ENCODE assay signal across 14 cellular contexts in the genomic region with DNA sequence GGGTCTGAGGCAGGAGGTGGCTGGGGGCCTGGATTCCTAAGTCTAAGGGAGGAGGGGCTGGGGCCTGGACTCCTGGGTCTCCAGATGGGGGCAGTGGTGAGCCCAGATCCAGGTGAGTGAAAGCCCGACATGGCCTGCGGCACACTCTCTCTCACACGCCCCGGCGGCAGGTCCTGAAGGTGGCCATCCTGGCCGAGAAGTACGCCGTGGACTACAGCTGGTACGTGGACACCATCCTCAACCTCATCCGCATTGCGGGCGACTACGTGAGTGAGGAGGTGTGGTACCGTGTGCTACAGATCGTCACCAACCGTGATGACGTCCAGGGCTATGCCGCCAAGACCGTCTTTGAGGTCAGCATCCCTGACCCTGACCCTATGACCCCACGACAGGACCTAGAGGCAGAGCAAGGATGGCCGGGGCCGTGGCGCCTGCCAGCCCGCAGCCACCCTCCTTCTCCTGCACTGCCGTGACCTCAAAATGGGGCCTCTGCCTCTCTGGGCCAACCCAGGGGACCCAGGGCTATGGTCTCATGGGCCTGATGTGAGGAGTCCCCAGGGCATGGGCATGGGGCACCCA. TPM values are rescaled to one million over a fixed set of nuclear protein-coding genes. Genes with fewer than 3 reads are reported as not detected.
DNase-seq lines count a peak whose midpoint lies in the region; ATAC-seq and TF ChIP-seq lines count a peak whose summit lies in the region.
"Had no signal": no experiment of that assay in that cellular context is flagged by ENCODE, and none has a peak within 500 bp of the region (broad histone marks: within the 10 kb centered on the region; RNA-seq: fewer than 3 reads in every experiment).

No MANE protein-coding gene starts in this region.

- H3K9me3 ChIP-seq in spleen, result no peaks in the 10 kb centered on the region
- H3K9me3 ChIP-seq: BLaER1 had no signal

- H3K27ac Mint-ChIP-seq in activated naive CD8-positive, alpha-beta T cell treated with anti-CD3 and anti-CD28 coated beads for 36 hours, result no peak overlapping the region
- no peak overlapping the region for H3K27ac Mint-ChIP-seq in activated naive CD8-positive, alpha-beta T cell treated with anti-CD3 and anti-CD28 coated beads, Interleukin-2, amount 50 U/mL, for 24 hours
- no peak overlapping the region for H3K27ac Mint-ChIP-seq in endothelial cell (ENCODE audit: unreplicated experiment)
- H3K27ac Mint-ChIP-seq in stimulated activated naive CD8-positive, alpha-beta T cell treated with anti-CD3 and anti-CD28 coated beads, Interleukin-15, amount 100 ng/mL, for 72 hours, result no peak overlapping the region
- H3K27ac Mint-ChIP-seq: activated B cell treated with CpG ODN at 0.5 μM for 24 hours; stimulated activated naive CD8-positive, alpha-beta T cell treated with anti-CD3 and anti-CD28 coated beads, Interleukin-15, Interleukin-2, amounts not matched to agents 100 ng/mL and 50 ng/mL, for 24 hours had no signal

- H3K4me3 ChIP-seq in spleen, result no peak overlapping the region
- H3K4me3 ChIP-seq: BLaER1 had no signal

- peak; percentile 18 for DNase-seq in activated naive CD8-positive, alpha-beta T cell treated with anti-CD3 and anti-CD28 coated beads for 36 hours
- DNase-seq in activated naive CD8-positive, alpha-beta T cell treated with anti-CD3 and anti-CD28 coated beads, Interleukin-2, amount 50 U/mL, for 24 hours, result no peak
- peak; percentile 51 for DNase-seq in endothelial cell (ENCODE audit: low spot score)
- no peak for DNase-seq in stimulated activated naive CD8-positive, alpha-beta T cell treated with anti-CD3 and anti-CD28 coated beads, Interleukin-15, amount 100 ng/mL, for 72 hours
- no peak for DNase-seq in spleen
- no peak for DNase-seq in NCI-H526 treated with DMSO at 0.1 percent for 48 hours (lab: John Stamatoyannopoulos, UW)
- DNase-seq in posterior vena cava (ENCODE audit: low spot score), result no peak
- DNase-seq: activated B cell treated with CpG ODN at 0.5 μM for 24 hours; NCI-H1417; stimulated activated CD4-positive, alpha-beta T cell treated with anti-CD3 and anti-CD28 coated beads, Interleukin-4, amount 100 ng/mL, for 1 hour had no signal

- no peaks in the 10 kb centered on the region for H3K27me3 Mint-ChIP-seq in activated naive CD8-positive, alpha-beta T cell treated with anti-CD3 and anti-CD28 coated beads for 36 hours
- no peaks in the 10 kb centered on the region for H3K27me3 Mint-ChIP-seq in activated naive CD8-positive, alpha-beta T cell treated with anti-CD3 and anti-CD28 coated beads, Interleukin-2, amount 50 U/mL, for 24 hours
- peaks cover 22% of the 10 kb centered on the region for H3K27me3 Mint-ChIP-seq in endothelial cell (ENCODE audit: unreplicated experiment)
- no peaks in the 10 kb centered on the region for H3K27me3 Mint-ChIP-seq in stimulated activated naive CD8-positive, alpha-beta T cell treated with anti-CD3 and anti-CD28 coated beads, Interleukin-15, amount 100 ng/mL, for 72 hours
- H3K27me3 Mint-ChIP-seq: activated B cell treated with CpG ODN at 0.5 μM for 24 hours; progenitor cell of endocrine pancreas; stimulated activated naive CD8-positive, alpha-beta T cell treated with anti-CD3 and anti-CD28 coated beads, Interleukin-15, Interleukin-2, amounts not matched to agents 100 ng/mL and 50 ng/mL, for 24 hours had no signal

- H3K36me3 Mint-ChIP-seq in activated naive CD8-positive, alpha-beta T cell treated with anti-CD3 and anti-CD28 coated beads for 36 hours, result peaks cover 2% of the 10 kb centered on the region
- H3K36me3 Mint-ChIP-seq in activated naive CD8-positive, alpha-beta T cell treated with anti-CD3 and anti-CD28 coated beads, Interleukin-2, amount 50 U/mL, for 24 hours (ENCODE audit: low read depth), result peaks cover 23% of the 10 kb centered on the region
- H3K36me3 Mint-ChIP-seq in endothelial cell (ENCODE audit: low read depth, unreplicated experiment), result peaks cover 34% of the 10 kb centered on the region

- TF ChIP-seq CTCF in endothelial cell (IDR thresholded peaks at IDR 0.05; ENCODE audit: unreplicated experiment) (no peak), spleen (IDR thresholded peaks at IDR 0.05 in 8 of 11, conservative IDR thresholded peaks at IDR 0.05 in 3 of 11) (peak in 1 of 11 experiments; percentile 8)

- WGBS in spleen, 5 donors, result 94 to 98% (median 95%) methylated on average over 23 to 25 of the region's 25 CpGs

- H3K4me1 Mint-ChIP-seq in activated naive CD8-positive, alpha-beta T cell treated with anti-CD3 and anti-CD28 coated beads for 36 hours, result no peaks in the 10 kb centered on the region
- H3K4me1 Mint-ChIP-seq in activated naive CD8-positive, alpha-beta T cell treated with anti-CD3 and anti-CD28 coated beads, Interleukin-2, amount 50 U/mL, for 24 hours, result no peaks in the 10 kb centered on the region
- H3K4me1 Mint-ChIP-seq in endothelial cell (ENCODE audit: unreplicated experiment), result peaks cover 5% of the 10 kb centered on the region
- no peaks in the 10 kb centered on the region for H3K4me1 Mint-ChIP-seq in stimulated activated naive CD8-positive, alpha-beta T cell treated with anti-CD3 and anti-CD28 coated beads, Interleukin-15, amount 100 ng/mL, for 72 hours
- H3K4me1 Mint-ChIP-seq: activated B cell treated with CpG ODN at 0.5 μM for 24 hours had no signal

- H3K4me1 ChIP-seq in spleen, result peaks cover 0 to 6% (median 0%) of the 10 kb centered on the region in 6 donors

- TF ChIP-seq POLR2A in spleen (IDR thresholded peaks at IDR 0.05), result no peak

- intact Hi-C loops in spleen (cut with DNase I; ENCODE audit: low total_unique reads) (no loop called here), posterior vena cava (cut with DNase I) (loop anchor here in 1 of 2 donors (5.0 kb wide), 2 partner anchors 33 to 1363 kb away; a partner anchor contains a TSS)

- peaks cover 27 to 100% (median 99%) of the 10 kb centered on the region in 6 donors for H3K36me3 ChIP-seq in spleen

- no peaks in the 10 kb centered on the region for H3K9me3 Mint-ChIP-seq in activated naive CD8-positive, alpha-beta T cell treated with anti-CD3 and anti-CD28 coated beads for 36 hours
- H3K9me3 Mint-ChIP-seq in activated naive CD8-positive, alpha-beta T cell treated with anti-CD3 and anti-CD28 coated beads, Interleukin-2, amount 50 U/mL, for 24 hours, result no peaks in the 10 kb centered on the region
- no peaks in the 10 kb centered on the region for H3K9me3 Mint-ChIP-seq in endothelial cell (ENCODE audit: unreplicated experiment)
- no peaks in the 10 kb centered on the region for H3K9me3 Mint-ChIP-seq in stimulated activated naive CD8-positive, alpha-beta T cell treated with anti-CD3 and anti-CD28 coated beads, Interleukin-15, amount 100 ng/mL, for 72 hours
- H3K9me3 Mint-ChIP-seq: activated B cell treated with CpG ODN at 0.5 μM for 24 hours; stimulated activated naive CD8-positive, alpha-beta T cell treated with anti-CD3 and anti-CD28 coated beads, Interleukin-15, Interleukin-2, amounts not matched to agents 100 ng/mL and 50 ng/mL, for 24 hours had no signal

- no peak for TF ChIP-seq EP300 in Ishikawa (IDR thresholded peaks at IDR 0.05; ENCODE audit: borderline replicate concordance)

- no peak overlapping the region for H3K27ac ChIP-seq in spleen
- H3K27ac ChIP-seq: BLaER1 had no signal

- no peaks in the 10 kb centered on the region for H3K27me3 ChIP-seq in spleen (replicated peaks in 1 of 7)
- H3K27me3 ChIP-seq: BLaER1 had no signal

- H3K4me3 Mint-ChIP-seq in activated naive CD8-positive, alpha-beta T cell treated with anti-CD3 and anti-CD28 coated beads for 36 hours, result no peak overlapping the region
- H3K4me3 Mint-ChIP-seq in activated naive CD8-positive, alpha-beta T cell treated with anti-CD3 and anti-CD28 coated beads, Interleukin-2, amount 50 U/mL, for 24 hours, result no peak overlapping the region
- no peak overlapping the region for H3K4me3 Mint-ChIP-seq in endothelial cell (ENCODE audit: unreplicated experiment)
- H3K4me3 Mint-ChIP-seq in stimulated activated naive CD8-positive, alpha-beta T cell treated with anti-CD3 and anti-CD28 coated beads, Interleukin-15, amount 100 ng/mL, for 72 hours, result no peak overlapping the region
- H3K4me3 Mint-ChIP-seq: activated B cell treated with CpG ODN at 0.5 μM for 24 hours; stimulated activated naive CD8-positive, alpha-beta T cell treated with anti-CD3 and anti-CD28 coated beads, Interleukin-15, Interleukin-2, amounts not matched to agents 100 ng/mL and 50 ng/mL, for 24 hours had no signal

- peak; percentile 3; the same call in 1 of the 2 replicates for TF ChIP-seq RAD21 in Ishikawa (IDR thresholded peaks at IDR 0.05; ENCODE audit: low read depth)

- no peak for ATAC-seq in activated naive CD8-positive, alpha-beta T cell treated with anti-CD3 and anti-CD28 coated beads, Interleukin-2, amount 50 U/mL, for 24 hours
- peak; percentile 33 for ATAC-seq in stimulated activated naive CD8-positive, alpha-beta T cell treated with anti-CD3 and anti-CD28 coated beads, Interleukin-15, amount 100 ng/mL, for 72 hours

TF ChIP-seq in Ishikawa, 13 proteins besides CTCF, POLR2A, EP300 and RAD21 (continues in another document):
- no peak for TF ChIP-seq TCF12 (IDR thresholded peaks at IDR 0.05; ENCODE audit: low read depth)
- no peak for TF ChIP-seq FOXM1 (IDR thresholded peaks at IDR 0.05; ENCODE audit: borderline replicate concordance, low read depth)

RNA-seq across cellular contexts. Expression of a gene that starts 13.2 kb away (rescaled TPM):
- total RNA-seq in activated naive CD8-positive, alpha-beta T cell treated with anti-CD3 and anti-CD28 coated beads for 36 hours, result 10 to 100 TPM; 28.7 to 30.9 TPM
- total RNA-seq in endothelial cell (ENCODE audit: unreplicated experiment) (15.6 TPM), spleen (10 to 100 TPM; 10.7 to 22.1 (median 15.1) TPM), posterior vena cava (10 to 100 TPM in 1 of 2 donors, 1 to 10 TPM in 1; 6.9 to 12.2 TPM)
- 10 to 100 TPM; 16.7 to 20.3 (median 16.9) TPM for polyA plus RNA-seq in spleen

RNA-seq across cellular contexts. Expression of a gene that starts 18.2 kb away (rescaled TPM):
- total RNA-seq in activated naive CD8-positive, alpha-beta T cell treated with anti-CD3 and anti-CD28 coated beads for 36 hours, result 10 to 100 TPM; 41.6 to 44.8 TPM
- 117 TPM for total RNA-seq in endothelial cell (ENCODE audit: unreplicated experiment)
- total RNA-seq in spleen, result 10 to 100 TPM; 29.4 to 61.0 (median 50.7) TPM
- polyA plus RNA-seq in spleen, result 10 to 100 TPM; 26.6 to 42.7 (median 35.3) TPM
- 10 to 100 TPM; 25.6 to 25.9 TPM for total RNA-seq in posterior vena cava

RNA-seq across cellular contexts. Expression of a gene that starts 33.1 kb away (rescaled TPM):
- 10 to 100 TPM; 83.0 to 83.2 TPM for total RNA-seq in activated naive CD8-positive, alpha-beta T cell treated with anti-CD3 and anti-CD28 coated beads for 36 hours
- 191 TPM for total RNA-seq in endothelial cell (ENCODE audit: unreplicated experiment)
- total RNA-seq in spleen, result 100 to 1,000 TPM in 3 of 7 donors, 10 to 100 TPM in 4; 79.8 to 108 (median 95.4) TPM
- polyA plus RNA-seq in spleen, result 10 to 100 TPM; 18.1 to 43.6 (median 19.0) TPM
- total RNA-seq in posterior vena cava, result 10 to 100 TPM; 81.7 to 88.1 TPM

RNA-seq across cellular contexts. Expression of a gene that starts 36.8 kb away (rescaled TPM):
- under 1 TPM; 0.58 to 0.72 TPM for total RNA-seq in activated naive CD8-positive, alpha-beta T cell treated with anti-CD3 and anti-CD28 coated beads for 36 hours
- total RNA-seq in endothelial cell (ENCODE audit: unreplicated experiment) (not detected), spleen (1 to 10 TPM in 1 of 7 donors, under 1 TPM in 2, not detected in 4; 0.37 to 2.1 (median 0.92) TPM), posterior vena cava (1 to 10 TPM; 2.0 to 2.7 TPM)
- polyA plus RNA-seq in spleen, result 1 to 10 TPM in 1 of 3 donors, under 1 TPM in 2; 0.26 to 1.0 (median 0.85) TPM
- total RNA-seq: progenitor cell of endocrine pancreas had no signal

RNA-seq across cellular contexts. Expression of a gene that starts 51.1 kb away (rescaled TPM):
- 10 to 100 TPM; 73.9 to 76.4 TPM for total RNA-seq in activated naive CD8-positive, alpha-beta T cell treated with anti-CD3 and anti-CD28 coated beads for 36 hours
- 231 TPM for total RNA-seq in endothelial cell (ENCODE audit: unreplicated experiment)
- total RNA-seq in spleen, result 100 to 1,000 TPM in 3 of 7 donors, 10 to 100 TPM in 4; 69.6 to 127 (median 98.4) TPM
- polyA plus RNA-seq in spleen, result 100 to 1,000 TPM in 1 of 3 donors, 10 to 100 TPM in 2; 61.4 to 120 (median 70.9) TPM
- 10 to 100 TPM; 78.7 to 95.2 TPM for total RNA-seq in posterior vena cava

Comparison
In these comparisons a context has a peak if more than half of its experiments do, and no peak if none do; other contexts are left out.
1. DNase-seq: peak in activated naive CD8-positive, alpha-beta T cell treated with anti-CD3 and anti-CD28 coated beads for 36 hours (single experiment) and endothelial cell (single experiment); none in activated naive CD8-positive, alpha-beta T cell treated with anti-CD3 and anti-CD28 coated beads, Interleukin-2, amount 50 U/mL, for 24 hours (single experiment), stimulated activated naive CD8-positive, alpha-beta T cell treated with anti-CD3 and anti-CD28 coated beads, Interleukin-15, amount 100 ng/mL, for 72 hours (0 of 2), spleen (single experiment), NCI-H526 treated with DMSO at 0.1 percent for 48 hours (single experiment) and posterior vena cava (single experiment).